7 cellular contexts compared by ENCODE assay signal in the genomic region with DNA sequence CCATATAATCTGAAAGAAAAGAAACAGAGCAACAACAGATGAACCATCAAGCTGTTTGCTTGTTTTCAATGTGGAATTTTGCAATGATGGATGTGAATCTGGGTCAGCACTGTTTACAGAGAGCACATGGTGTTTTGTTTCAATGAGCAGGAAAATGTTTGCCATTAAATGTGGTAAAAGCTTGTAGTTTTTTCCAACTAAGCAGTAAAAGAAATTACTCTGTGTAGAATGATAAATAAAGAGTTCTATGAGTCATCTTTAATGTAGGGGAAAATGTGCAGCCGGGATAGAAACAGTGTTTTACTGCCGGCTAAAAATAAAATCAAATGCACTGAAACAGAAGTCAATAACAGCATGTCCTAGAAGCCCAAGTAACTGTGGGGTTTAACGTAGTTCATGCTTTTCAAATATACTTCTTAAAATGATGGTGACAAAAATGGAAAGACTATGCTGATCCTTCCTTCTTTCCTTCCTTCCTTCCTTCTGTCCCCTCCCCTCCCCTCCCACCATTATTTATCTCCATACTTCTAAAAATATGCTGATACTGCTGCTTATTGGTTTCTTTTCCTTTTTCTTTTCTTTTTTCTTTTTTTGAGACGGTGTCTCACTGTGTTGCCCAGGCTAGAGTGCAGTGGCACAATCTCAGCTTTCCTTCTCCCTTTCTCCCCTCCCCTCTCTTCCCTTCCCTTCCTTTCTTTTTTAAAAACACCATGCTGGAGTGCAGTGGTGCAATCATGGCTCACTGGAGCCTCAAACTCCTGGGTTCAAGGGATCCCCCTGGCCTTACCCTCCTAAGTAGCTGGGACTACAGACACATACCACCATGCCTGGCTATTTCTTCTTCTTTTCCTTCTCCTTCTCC. TPM values are rescaled to one million over a fixed set of nuclear protein-coding genes. Genes with fewer than 3 reads are reported as not detected.
A peak's percentile ranks its signal among the peaks of the same experiment; 100 is the strongest.
DNase-seq lines count a peak whose midpoint lies in the region; ATAC-seq and TF ChIP-seq lines count a peak whose summit lies in the region.

No MANE protein-coding gene starts in this region.

- ATAC-seq in activated naive CD4-positive, alpha-beta T cell treated with anti-CD3 and anti-CD28 coated beads, Interleukin-2, amount 50 U/mL, for 72 hours = no peak
- no peak for ATAC-seq in HG02763 (IDR thresholded peaks at IDR 0.05; ENCODE audit: unreplicated experiment)

- H3K9me3 Mint-ChIP-seq in activated naive CD4-positive, alpha-beta T cell treated with anti-CD3 and anti-CD28 coated beads, Interleukin-2, amount 50 U/mL, for 72 hours = no peaks in the 10 kb centered on the region

- H3K4me1 ChIP-seq in adrenal gland (replicated peaks in 1 of 2) (peaks cover 0 to 19% of the 10 kb centered on the region in 2 donors), tibial artery (peaks cover 0 to 28% (median 12%) of the 10 kb centered on the region in 4 donors)

- H3K9me3 ChIP-seq in adrenal gland (replicated peaks in 1 of 3) (no peaks in the 10 kb centered on the region), tibial artery (no peaks in the 10 kb centered on the region)

- CTCF ChIA-PET in RWPE1 (lab: Yijun Ruan, JAX) = no interaction called here

- TF ChIP-seq CTCF in adrenal gland (IDR thresholded peaks at IDR 0.05) (no peak), tibial artery (IDR thresholded peaks at IDR 0.05) (no peak), RWPE1 (conservative IDR thresholded peaks at IDR 0.05; ENCODE audit: low read depth) (no peak)

- peak overlapping the region in 4 of 5 donors; percentile 6 to 63 (median 35) for H3K27ac ChIP-seq in adrenal gland
- peak overlapping the region; percentile 79 to 90 for H3K27ac ChIP-seq in tibial artery
- H3K27ac ChIP-seq in RWPE1 = no peak overlapping the region

- POLR2A ChIA-PET in RWPE1 (lab: Yijun Ruan, JAX; ENCODE audit: low non-redundant PET) = no interaction called here

- peak overlapping the region in 2 of 4 donors; percentile 1 to 43 for H3K4me3 ChIP-seq in adrenal gland
- H3K4me3 ChIP-seq in tibial artery = peak overlapping the region; percentile 26 to 36

- intact Hi-C loops in adrenal gland (cut with DNase I) = no loop called here
- intact Hi-C loops in tibial artery (cut with DNase I; ENCODE audit: low total_unique reads) = no loop called here

- no peaks in the 10 kb centered on the region for H3K36me3 ChIP-seq in adrenal gland (replicated peaks in 1 of 2)
- H3K36me3 ChIP-seq in tibial artery = no peaks in the 10 kb centered on the region

- H3K27ac Mint-ChIP-seq in activated naive CD4-positive, alpha-beta T cell treated with anti-CD3 and anti-CD28 coated beads, Interleukin-2, amount 50 U/mL, for 72 hours = no peak overlapping the region

- TF ChIP-seq POLR2A in adrenal gland (IDR thresholded peaks at IDR 0.05) = no peak

- H3K27me3 ChIP-seq in adrenal gland = no peaks in the 10 kb centered on the region
- no peaks in the 10 kb centered on the region for H3K27me3 ChIP-seq in tibial artery

- peak; percentile 25 for DNase-seq in LoVo (ENCODE audit: low spot score)
- DNase-seq in adrenal gland = no peak
- DNase-seq in inferior parietal cortex (ENCODE audit: extremely low spot score) = peak; percentile 66
- no peak for DNase-seq in tibial artery
- no peak for DNase-seq in activated naive CD4-positive, alpha-beta T cell treated with anti-CD3 and anti-CD28 coated beads, Interleukin-2, amount 50 U/mL, for 72 hours (ENCODE audit: low spot score in 2 of 2)
- DNase-seq in RWPE1 (ENCODE audit: low spot score) = no peak

- H3K36me3 Mint-ChIP-seq in activated naive CD4-positive, alpha-beta T cell treated with anti-CD3 and anti-CD28 coated beads, Interleukin-2, amount 50 U/mL, for 72 hours = no peaks in the 10 kb centered on the region

- WGBS in adrenal gland, 4 donors = 1 to 7% (median 3%) methylated on average over 4 of the region's 4 CpGs

RNA-seq across cellular contexts. Expression of gene NAA20, which starts 6.3 kb away (rescaled TPM):
- total RNA-seq in adrenal gland = 10 to 100 TPM; 19.4 to 75.7 (median 49.4) TPM
- polyA plus RNA-seq in adrenal gland = 100 to 1,000 TPM in 2 of 3 donors, 10 to 100 TPM in 1; 95.3 to 124 (median 115) TPM
- 10 to 100 TPM; 50.5 to 67.5 TPM for total RNA-seq in activated naive CD4-positive, alpha-beta T cell treated with anti-CD3 and anti-CD28 coated beads, Interleukin-2, amount 50 U/mL, for 72 hours

RNA-seq across cellular contexts. Expression of gene CRNKL1, which starts 41.4 kb away (rescaled TPM):
- 10 to 100 TPM in 7 of 8 donors, 1 to 10 TPM in 1; 9.6 to 21.7 (median 17.1) TPM for total RNA-seq in adrenal gland
- polyA plus RNA-seq in adrenal gland = 10 to 100 TPM; 17.2 to 23.8 (median 22.4) TPM
- total RNA-seq in activated naive CD4-positive, alpha-beta T cell treated with anti-CD3 and anti-CD28 coated beads, Interleukin-2, amount 50 U/mL, for 72 hours = 10 to 100 TPM; 16.5 to 19.1 TPM

RNA-seq across cellular contexts. Expression of gene CFAP61, which starts 41.5 kb away (rescaled TPM):
- 1 to 10 TPM in 3 of 8 donors, under 1 TPM in 2, not detected in 3; 0.53 to 3.6 (median 1.1) TPM for total RNA-seq in adrenal gland
- 1 to 10 TPM in 2 of 3 donors, under 1 TPM in 1; 0.61 to 2.7 (median 1.6) TPM for polyA plus RNA-seq in adrenal gland
- total RNA-seq in activated naive CD4-positive, alpha-beta T cell treated with anti-CD3 and anti-CD28 coated beads, Interleukin-2, amount 50 U/mL, for 72 hours = under 1 TPM in 1 of 2 donors, not detected in 1; 0.41 TPM

Comparison
In these comparisons a context has a peak if more than half of its experiments do, and no peak if none do; other contexts are left out.
1. DNase-seq: peak in LoVo (single experiment) and inferior parietal cortex (single experiment); none in adrenal gland (0 of 7), tibial artery (0 of 2), activated naive CD4-positive, alpha-beta T cell treated with anti-CD3 and anti-CD28 coated beads, Interleukin-2, amount 50 U/mL, for 72 hours (0 of 2) and RWPE1 (single experiment).